1 cellular context compared by ENCODE assay signal in the genomic region with DNA sequence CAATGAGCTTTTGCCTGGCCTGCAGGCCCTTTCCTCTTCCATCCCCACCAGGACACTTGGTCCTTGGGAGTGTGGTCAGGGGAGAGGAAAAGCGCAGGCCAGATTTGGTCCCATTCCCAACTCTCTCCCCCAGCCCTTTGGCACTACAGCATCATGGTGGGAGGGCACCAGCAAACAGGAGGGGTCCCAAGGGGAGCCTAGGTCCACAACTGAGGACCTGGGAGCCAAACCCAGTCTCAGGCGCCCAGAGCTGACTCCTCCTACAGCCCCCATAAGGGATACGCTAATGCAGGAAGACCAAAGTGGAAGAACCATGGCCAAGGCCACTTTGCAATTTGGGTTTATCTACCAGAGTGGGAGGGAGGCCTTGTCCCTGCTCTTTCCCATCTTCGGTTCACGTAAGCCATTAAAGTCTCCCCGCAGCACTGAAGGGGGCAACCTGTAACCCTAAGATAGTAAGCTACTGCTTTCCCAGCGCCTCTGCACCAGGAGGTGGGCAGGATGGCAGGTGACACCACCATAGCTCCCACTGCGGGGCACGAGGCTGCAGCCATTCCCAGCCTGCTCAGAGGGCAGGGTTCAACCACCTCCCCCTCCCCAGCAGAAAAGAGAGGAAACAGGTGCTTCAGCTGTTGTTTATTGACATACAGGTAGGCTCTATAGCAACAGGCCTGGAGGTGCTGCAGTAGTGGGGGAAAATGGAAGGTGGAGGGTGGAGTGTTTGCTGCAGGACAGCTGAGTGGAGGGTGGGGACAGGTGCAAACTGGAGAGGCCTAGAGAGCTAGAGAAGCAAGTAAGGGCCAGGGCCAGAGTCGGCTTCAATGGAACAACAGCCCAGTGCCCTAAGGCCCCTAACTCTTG.
TF ChIP-seq lines count a peak whose summit lies in the region.

No MANE protein-coding gene starts in this region.

TF ChIP-seq in WTC11, 78 proteins besides CTCF, POLR2A, EP300 and RAD21 (continued from another document):
- TF ChIP-seq, protein P1, sequence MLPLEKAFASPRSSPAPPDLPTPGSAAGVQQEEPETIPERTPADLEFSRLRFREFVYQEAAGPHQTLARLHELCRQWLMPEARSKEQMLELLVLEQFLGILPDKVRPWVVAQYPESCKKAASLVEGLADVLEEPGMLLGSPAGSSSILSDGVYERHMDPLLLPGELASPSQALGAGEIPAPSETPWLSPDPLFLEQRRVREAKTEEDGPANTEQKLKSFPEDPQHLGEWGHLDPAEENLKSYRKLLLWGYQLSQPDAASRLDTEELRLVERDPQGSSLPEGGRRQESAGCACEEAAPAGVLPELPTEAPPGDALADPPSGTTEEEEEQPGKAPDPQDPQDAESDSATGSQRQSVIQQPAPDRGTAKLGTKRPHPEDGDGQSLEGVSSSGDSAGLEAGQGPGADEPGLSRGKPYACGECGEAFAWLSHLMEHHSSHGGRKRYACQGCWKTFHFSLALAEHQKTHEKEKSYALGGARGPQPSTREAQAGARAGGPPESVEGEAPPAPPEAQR (CRISPR knock-in tag; IDR thresholded peaks at IDR 0.05), result no peak
- no peak for TF ChIP-seq ZNF532 (CRISPR knock-in tag; IDR thresholded peaks at IDR 0.05; ENCODE audit: borderline replicate concordance)
- no peak for TF ChIP-seq TEAD4 (CRISPR knock-in tag; IDR thresholded peaks at IDR 0.05)
- TF ChIP-seq MYBL2 (CRISPR knock-in tag; IDR thresholded peaks at IDR 0.05), result no peak
- no peak for TF ChIP-seq AFF4 (CRISPR knock-in tag; IDR thresholded peaks at IDR 0.05; ENCODE audit: borderline replicate concordance)
- no peak for TF ChIP-seq NFYB (CRISPR knock-in tag; conservative IDR thresholded peaks at IDR 0.05; ENCODE audit: low read depth)
- TF ChIP-seq, protein P2, sequence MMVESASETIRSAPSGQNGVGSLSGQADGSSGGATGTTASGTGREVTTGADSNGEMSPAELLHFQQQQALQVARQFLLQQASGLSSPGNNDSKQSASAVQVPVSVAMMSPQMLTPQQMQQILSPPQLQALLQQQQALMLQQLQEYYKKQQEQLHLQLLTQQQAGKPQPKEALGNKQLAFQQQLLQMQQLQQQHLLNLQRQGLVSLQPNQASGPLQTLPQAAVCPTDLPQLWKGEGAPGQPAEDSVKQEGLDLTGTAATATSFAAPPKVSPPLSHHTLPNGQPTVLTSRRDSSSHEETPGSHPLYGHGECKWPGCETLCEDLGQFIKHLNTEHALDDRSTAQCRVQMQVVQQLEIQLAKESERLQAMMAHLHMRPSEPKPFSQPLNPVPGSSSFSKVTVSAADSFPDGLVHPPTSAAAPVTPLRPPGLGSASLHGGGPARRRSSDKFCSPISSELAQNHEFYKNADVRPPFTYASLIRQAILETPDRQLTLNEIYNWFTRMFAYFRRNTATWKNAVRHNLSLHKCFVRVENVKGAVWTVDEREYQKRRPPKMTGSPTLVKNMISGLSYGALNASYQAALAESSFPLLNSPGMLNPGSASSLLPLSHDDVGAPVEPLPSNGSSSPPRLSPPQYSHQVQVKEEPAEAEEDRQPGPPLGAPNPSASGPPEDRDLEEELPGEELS (CRISPR knock-in tag; IDR thresholded peaks at IDR 0.05), result no peak
- TF ChIP-seq, protein P3, sequence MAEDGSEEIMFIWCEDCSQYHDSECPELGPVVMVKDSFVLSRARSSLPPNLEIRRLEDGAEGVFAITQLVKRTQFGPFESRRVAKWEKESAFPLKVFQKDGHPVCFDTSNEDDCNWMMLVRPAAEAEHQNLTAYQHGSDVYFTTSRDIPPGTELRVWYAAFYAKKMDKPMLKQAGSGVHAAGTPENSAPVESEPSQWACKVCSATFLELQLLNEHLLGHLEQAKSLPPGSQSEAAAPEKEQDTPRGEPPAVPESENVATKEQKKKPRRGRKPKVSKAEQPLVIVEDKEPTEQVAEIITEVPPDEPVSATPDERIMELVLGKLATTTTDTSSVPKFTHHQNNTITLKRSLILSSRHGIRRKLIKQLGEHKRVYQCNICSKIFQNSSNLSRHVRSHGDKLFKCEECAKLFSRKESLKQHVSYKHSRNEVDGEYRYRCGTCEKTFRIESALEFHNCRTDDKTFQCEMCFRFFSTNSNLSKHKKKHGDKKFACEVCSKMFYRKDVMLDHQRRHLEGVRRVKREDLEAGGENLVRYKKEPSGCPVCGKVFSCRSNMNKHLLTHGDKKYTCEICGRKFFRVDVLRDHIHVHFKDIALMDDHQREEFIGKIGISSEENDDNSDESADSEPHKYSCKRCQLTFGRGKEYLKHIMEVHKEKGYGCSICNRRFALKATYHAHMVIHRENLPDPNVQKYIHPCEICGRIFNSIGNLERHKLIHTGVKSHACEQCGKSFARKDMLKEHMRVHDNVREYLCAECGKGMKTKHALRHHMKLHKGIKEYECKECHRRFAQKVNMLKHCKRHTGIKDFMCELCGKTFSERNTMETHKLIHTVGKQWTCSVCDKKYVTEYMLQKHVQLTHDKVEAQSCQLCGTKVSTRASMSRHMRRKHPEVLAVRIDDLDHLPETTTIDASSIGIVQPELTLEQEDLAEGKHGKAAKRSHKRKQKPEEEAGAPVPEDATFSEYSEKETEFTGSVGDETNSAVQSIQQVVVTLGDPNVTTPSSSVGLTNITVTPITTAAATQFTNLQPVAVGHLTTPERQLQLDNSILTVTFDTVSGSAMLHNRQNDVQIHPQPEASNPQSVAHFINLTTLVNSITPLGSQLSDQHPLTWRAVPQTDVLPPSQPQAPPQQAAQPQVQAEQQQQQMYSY (CRISPR knock-in tag; IDR thresholded peaks at IDR 0.05), result no peak
- no peak for TF ChIP-seq ZNF232 (CRISPR knock-in tag; IDR thresholded peaks at IDR 0.05)
- TF ChIP-seq GABPB1 (CRISPR knock-in tag; IDR thresholded peaks at IDR 0.05), result no peak
- no peak for TF ChIP-seq AR (CRISPR knock-in tag; IDR thresholded peaks at IDR 0.05)
- TF ChIP-seq, protein P4, sequence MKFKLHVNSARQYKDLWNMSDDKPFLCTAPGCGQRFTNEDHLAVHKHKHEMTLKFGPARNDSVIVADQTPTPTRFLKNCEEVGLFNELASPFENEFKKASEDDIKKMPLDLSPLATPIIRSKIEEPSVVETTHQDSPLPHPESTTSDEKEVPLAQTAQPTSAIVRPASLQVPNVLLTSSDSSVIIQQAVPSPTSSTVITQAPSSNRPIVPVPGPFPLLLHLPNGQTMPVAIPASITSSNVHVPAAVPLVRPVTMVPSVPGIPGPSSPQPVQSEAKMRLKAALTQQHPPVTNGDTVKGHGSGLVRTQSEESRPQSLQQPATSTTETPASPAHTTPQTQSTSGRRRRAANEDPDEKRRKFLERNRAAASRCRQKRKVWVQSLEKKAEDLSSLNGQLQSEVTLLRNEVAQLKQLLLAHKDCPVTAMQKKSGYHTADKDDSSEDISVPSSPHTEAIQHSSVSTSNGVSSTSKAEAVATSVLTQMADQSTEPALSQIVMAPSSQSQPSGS (CRISPR knock-in tag; IDR thresholded peaks at IDR 0.05; ENCODE audit: borderline replicate concordance, low read depth), result no peak
